ENCODE assay signal across 11 cellular contexts in the genomic region with DNA sequence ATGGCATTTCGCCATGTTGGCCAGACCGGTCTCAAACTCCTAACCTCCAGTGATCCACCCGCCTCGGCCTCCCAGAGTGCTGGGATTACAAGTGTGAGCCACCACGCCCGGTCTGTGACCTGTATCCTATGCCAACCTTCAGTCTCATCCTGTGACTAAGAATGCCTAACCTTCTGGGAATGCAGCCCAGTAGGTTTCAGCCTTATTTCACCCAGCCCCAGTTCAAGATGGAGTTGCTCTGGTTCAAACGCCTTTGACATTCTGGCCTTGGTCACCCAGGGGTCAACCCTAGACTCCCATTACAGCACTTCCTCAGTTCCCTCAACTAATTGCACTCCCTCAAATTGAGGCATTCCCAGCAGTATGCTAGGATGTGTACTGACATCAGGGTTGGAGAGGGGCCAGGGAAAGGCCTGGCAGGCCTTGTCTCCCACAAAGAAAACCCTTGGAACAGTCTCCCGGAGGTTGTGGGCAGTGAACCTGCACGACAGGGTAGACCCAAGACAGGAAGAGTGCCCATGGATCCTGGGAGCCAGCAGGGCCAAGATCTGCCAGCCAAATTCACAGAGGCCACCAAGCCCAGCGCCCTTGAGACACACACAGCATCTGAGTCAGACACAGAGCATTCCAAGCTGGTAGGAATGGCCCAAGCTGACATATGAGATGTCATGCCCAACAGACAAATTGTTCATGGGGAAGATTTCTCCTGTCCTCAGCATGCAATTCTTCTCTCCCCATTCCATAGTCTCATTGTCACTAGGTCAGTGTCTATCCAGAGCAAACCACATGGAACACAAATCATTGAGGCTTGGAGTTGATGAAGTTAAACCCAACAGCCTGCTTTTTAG. TPM values are rescaled to one million over a fixed set of nuclear protein-coding genes. Genes with fewer than 3 reads are reported as not detected.
DNase-seq lines count a peak whose midpoint lies in the region; ATAC-seq, FAIRE-seq and TF ChIP-seq lines count a peak whose summit lies in the region.
"Had no signal": no experiment of that assay in that cellular context is flagged by ENCODE, and none has a peak within 500 bp of the region (broad histone marks: within the 10 kb centered on the region; RNA-seq: fewer than 3 reads in every experiment).

No MANE protein-coding gene starts in this region.

- TF ChIP-seq POLR2A in K562 (conservative IDR thresholded peaks at IDR 0.05), result no peak

- peaks cover 4% of the 10 kb centered on the region; the same call in 1 of the 2 replicates for H3K36me3 Mint-ChIP-seq in HFFc6 (ENCODE audit: low read depth)

- H3K36me3 ChIP-seq in K562 (ENCODE audit: control insufficient read depth, insufficient read depth, low read length), result no peaks in the 10 kb centered on the region
- no peaks in the 10 kb centered on the region for H3K36me3 ChIP-seq in right atrium auricular region
- no peaks in the 10 kb centered on the region for H3K36me3 ChIP-seq in subcutaneous abdominal adipose tissue (ENCODE audit: control insufficient read depth in 5 of 5, insufficient read depth in 5 of 5, low read length in 5 of 5)
- H3K36me3 ChIP-seq in MM.1S (replicated peaks; ENCODE audit: insufficient read depth, low read length), result no peaks in the 10 kb centered on the region

- ATAC-seq in K562, result no peak

- H3K4me1 ChIP-seq in K562 (replicated peaks in 1 of 2; ENCODE audit: control insufficient read depth in 2 of 2, insufficient read depth in 2 of 2, low read length in 2 of 2) (no peaks in the 10 kb centered on the region; a peak in 1 of 5 replicates), right atrium auricular region (peaks cover 0 to 34% of the 10 kb centered on the region in 2 donors), subcutaneous abdominal adipose tissue (ENCODE audit: control insufficient read depth in 5 of 5, insufficient read depth in 5 of 5, low read length in 5 of 5) (peaks cover 6 to 28% (median 20%) of the 10 kb centered on the region in 5 donors), MM.1S (ENCODE audit: low read length) (no peaks in the 10 kb centered on the region)

- H3K9me3 ChIP-seq in K562 (replicated peaks; ENCODE audit: control insufficient read depth, insufficient read depth, low read depth, low read length), result no peaks in the 10 kb centered on the region
- H3K9me3 ChIP-seq in right atrium auricular region, result no peaks in the 10 kb centered on the region
- H3K9me3 ChIP-seq in subcutaneous abdominal adipose tissue (ENCODE audit: control insufficient read depth in 5 of 5, low read length in 5 of 5), result peaks cover 0 to 2% (median 0%) of the 10 kb centered on the region in 5 donors
- no peaks in the 10 kb centered on the region for H3K9me3 ChIP-seq in MM.1S (replicated peaks; ENCODE audit: insufficient read depth, low read length)

- H2AFZ ChIP-seq in K562 (ENCODE audit: low read depth, low read length), result no peak overlapping the region
- H2AFZ ChIP-seq in MM.1S (ENCODE audit: low read length), result no peak overlapping the region

- in situ Hi-C loops in K562 (cut with MboI), result loop anchor here (10.0 kb wide), 1 partner anchor 133 kb away; no protein-coding TSS in a partner anchor

- no peak overlapping the region for H3K4me3 ChIP-seq in K562
- no peak overlapping the region for H3K4me3 ChIP-seq in right atrium auricular region
- H3K4me3 ChIP-seq in subcutaneous abdominal adipose tissue (ENCODE audit: low read depth in 1 of 5, low read length in 5 of 5), result no peak overlapping the region
- no peak overlapping the region for H3K4me3 ChIP-seq in MM.1S (ENCODE audit: low read length)

- H3K4me2 ChIP-seq in K562 (ENCODE audit: insufficient read depth, low read length) (no peak overlapping the region), MM.1S (ENCODE audit: low read depth, low read length) (no peak overlapping the region)

- intact Hi-C loops in K562 (cut with micrococcal nuclease), result no loop called here

- peak overlapping the region; percentile 4; the same call in 1 of the 2 replicates for H3K4me3 Mint-ChIP-seq in HFFc6

- FAIRE-seq in K562 (lab: Jason Lieb, UNC), result no peak

- DNase-seq in HFFc6 (peak; percentile 72), K562 (ENCODE audit: extremely low read depth in 1 of 4, low spot score in 3 of 4) (no peak), right atrium auricular region (ENCODE audit: low spot score) (no peak), mucosa of gallbladder (ENCODE audit: low spot score) (no peak), MM.1S (no peak), GF-D8 (lab: John Stamatoyannopoulos, UW) (no peak), NCI-H146 treated with DMSO at 0.1 percent for 48 hours (lab: John Stamatoyannopoulos, UW; ENCODE audit: unreplicated experiment) (no peak)
- DNase-seq: activated naive CD4-positive, alpha-beta T cell treated with anti-CD3 and anti-CD28 coated beads, Interleukin-2, amount 50 U/mL, for 16 hours; NCI-H524 treated with DMSO at 0.1 percent for 48 hours; occipital lobe had no signal

- H3K27ac Mint-ChIP-seq in HFFc6, result peak overlapping the region; percentile 85

- no peaks in the 10 kb centered on the region; the same call in 1 of the 2 replicates for H3K9me3 Mint-ChIP-seq in HFFc6

- H3K9me1 ChIP-seq in K562 (ENCODE audit: control insufficient read depth, insufficient read depth, low read length), result no peaks in the 10 kb centered on the region

- no peaks in the 10 kb centered on the region for H3F3A ChIP-seq in MM.1S (ENCODE audit: insufficient read depth, low read length)

- H3K9ac ChIP-seq in K562 (ENCODE audit: insufficient read depth in 1 of 2, low read depth in 2 of 2, low read length in 2 of 2), result no peak overlapping the region
- no peak overlapping the region for H3K9ac ChIP-seq in subcutaneous abdominal adipose tissue (ENCODE audit: low read length in 5 of 5)
- H3K9ac ChIP-seq in MM.1S (ENCODE audit: low read length), result no peak overlapping the region

- POLR2A ChIA-PET in K562 (lab: Yijun Ruan, JAX), result interaction anchor here (0.7 kb wide), 1 partner anchor 187 kb away, joined by 3 read pairs; no protein-coding TSS in a partner anchor

- no peak for TF ChIP-seq EP300 in K562 (IDR thresholded peaks at IDR 0.05; ENCODE audit: low read length)

- H3K9me2 ChIP-seq in MM.1S (replicated peaks; ENCODE audit: insufficient read depth, low read length), result no peaks in the 10 kb centered on the region

- peaks cover 46% of the 10 kb centered on the region for H3K4me1 Mint-ChIP-seq in HFFc6 (ENCODE audit: low read depth)

- H3K27me3 ChIP-seq in K562 (ENCODE audit: control insufficient read depth in 2 of 2, insufficient read depth in 2 of 2, low read length in 2 of 2), result no peaks in the 10 kb centered on the region
- H3K27me3 ChIP-seq in right atrium auricular region, result no peaks in the 10 kb centered on the region
- H3K27me3 ChIP-seq in subcutaneous abdominal adipose tissue (ENCODE audit: control insufficient read depth in 5 of 5, insufficient read depth in 4 of 5, low read length in 5 of 5), result peaks cover 0 to 3% (median 0%) of the 10 kb centered on the region in 5 donors
- H3K27me3 ChIP-seq in MM.1S (replicated peaks; ENCODE audit: insufficient read depth, low read length), result no peaks in the 10 kb centered on the region

- WGBS in K562 (ENCODE audit: insufficient coverage, low coverage, missing lambda C conversion rate), result 49% methylated on average over 8 of the region's 10 CpGs

- TF ChIP-seq CTCF in HFFc6 (IDR thresholded peaks at IDR 0.05) (no peak), K562 (IDR thresholded peaks at IDR 0.05 in 2 of 3, conservative IDR thresholded peaks at IDR 0.05 in 1 of 3; ENCODE audit: insufficient read depth in 2 of 3, low read depth in 1 of 3, low read length in 3 of 3) (no peak), right atrium auricular region (IDR thresholded peaks at IDR 0.05) (no peak), MM.1S (IDR thresholded peaks at IDR 0.05; ENCODE audit: low read length) (no peak)

- BruUV-seq in K562 (replicated peaks; lab: Mats Ljungman, UMichigan), result no TSS peak

- H4K20me1 ChIP-seq in K562 (replicated peaks; ENCODE audit: control insufficient read depth, insufficient read depth, low read length) (no peaks in the 10 kb centered on the region), MM.1S (ENCODE audit: insufficient read depth, low read length) (no peaks in the 10 kb centered on the region)

- no peaks in the 10 kb centered on the region for H3K27me3 Mint-ChIP-seq in HFFc6 (ENCODE audit: insufficient read depth)

- H3K27ac ChIP-seq in K562 (ENCODE audit: extremely low read depth, low read depth, low read length), result no peak overlapping the region
- peak overlapping the region; percentile 15 to 41 for H3K27ac ChIP-seq in right atrium auricular region
- peak overlapping the region; percentile 21 for H3K27ac ChIP-seq in subcutaneous abdominal adipose tissue (ENCODE audit: low read depth, low read length)
- H3K27ac ChIP-seq in MM.1S (ENCODE audit: low read length), result no peak overlapping the region

- CTCF ChIA-PET in K562 (lab: Yijun Ruan, JAX; ENCODE audit: low intra/inter-chr PET ratio), result no interaction called here

- H3K79me2 ChIP-seq in K562 (ENCODE audit: control insufficient read depth, insufficient read depth, low read length) (no peaks in the 10 kb centered on the region), MM.1S (ENCODE audit: low read length) (no peaks in the 10 kb centered on the region)

- no peak for TF ChIP-seq RAD21 in K562 (CRISPR knock-in tag; conservative IDR thresholded peaks at IDR 0.05 in 1 of 2, IDR thresholded peaks at IDR 0.05 in 1 of 2)

RNA-seq across cellular contexts. Expression of gene SMU1, which starts 24.9 kb away (rescaled TPM):
- total RNA-seq in HFFc6 (2021; fragmentation: NEBNext Ultra II Directional; extraction: Animal tissue kit (Norgen Biotek cat#: 25700)), result 10 to 100 TPM; 20.3 to 22.1 (median 21.6) TPM
- 8.0 and 11.2 TPM in 2 replicates for total RNA-seq in K562 (2011; cell fraction: chromatin; rRNA removed; ENCODE audit: low replicate concordance)
- 5.5 and 6.1 TPM in 2 replicates for total RNA-seq in K562 (2011; cell fraction: nucleolus; rRNA removed)
- 10.1 and 13.2 TPM in 2 replicates for total RNA-seq in K562 (2011; cell fraction: nucleoplasm; rRNA removed)
- 16.0 and 17.0 TPM in 2 replicates for total RNA-seq in K562 (2014; rRNA removed)
- total RNA-seq in K562 (2014; rRNA removed; fragmentation: Illumina TruSeq; extraction: Trizol), result 33.4 and 35.9 TPM in 2 replicates
- total RNA-seq in K562 (2015; rRNA removed; fragmentation: Illumina TruSeq; extraction: Trizol), result 27.6 and 28.2 TPM in 2 replicates
- 19.1 and 21.7 TPM in 2 replicates for total RNA-seq in K562 (2021)
- 15.3 and 20.7 TPM in 2 replicates for polyA plus RNA-seq in K562 (2011; rRNA removed)
- 6.5 and 9.6 TPM in 2 replicates for polyA plus RNA-seq in K562 (2011; cell fraction: cytosol; rRNA removed)
- 3.6 and 4.4 TPM in 2 replicates for polyA plus RNA-seq in K562 (2011; cell fraction: nucleus; rRNA removed)
- polyA plus RNA-seq in K562 (2012), result 7.4 and 14.3 TPM in 2 replicates
- polyA plus RNA-seq in K562 (2014; fragmentation: Illumina TruSeq; extraction: Trizol), result 16.6 and 17.9 TPM in 2 replicates
- 10 to 100 TPM; 20.5 to 23.9 TPM for polyA plus RNA-seq in K562 (2014; fragmentation: Nextera tagmentation; extraction: Ambion mirVana)
- polyA plus RNA-seq in K562 (2014; rRNA removed), result 13.2 and 15.0 TPM in 2 replicates
- 33.3 and 40.4 TPM in 2 replicates for polyA minus RNA-seq in K562 (2011; rRNA and poly(A)+ RNA removed)
- 10.6 and 16.2 TPM in 2 replicates for polyA minus RNA-seq in K562 (2011; cell fraction: cytosol; rRNA and poly(A)+ RNA removed)
- 3.2 and 6.1 TPM in 2 replicates for polyA minus RNA-seq in K562 (2011; cell fraction: nucleus; rRNA and poly(A)+ RNA removed)
- 10 to 100 TPM; 11.4 to 12.2 TPM for total RNA-seq in right atrium auricular region
- 20.6 TPM for total RNA-seq in mucosa of gallbladder

Comparison
In these comparisons a context has a peak if more than half of its experiments do, and no peak if none do; other contexts are left out.
1. H3K27ac ChIP-seq: peak in right atrium auricular region (2 of 2) and subcutaneous abdominal adipose tissue (single experiment); none in K562 (single experiment) and MM.1S (single experiment).